Comparison of ENCODE assay signal across 8 cellular contexts in genomic region chr2:200585340-200585729, GRCh38. TPM values are rescaled to one million over a fixed set of nuclear protein-coding genes. Genes with fewer than 3 reads are reported as not detected.
DNase-seq lines count a peak whose midpoint lies in the region; ATAC-seq and TF ChIP-seq lines count a peak whose summit lies in the region.
"Had no signal": no experiment of that assay in that cellular context is flagged by ENCODE, and none has a peak within 500 bp of the region (broad histone marks: within the 10 kb centered on the region; RNA-seq: fewer than 3 reads in every experiment).

No MANE protein-coding gene starts in this region.

- no peak overlapping the region for H3K18ac ChIP-seq in IMR-90 (ENCODE audit: low read depth, low read length)

- no peaks in the 10 kb centered on the region for H3K9me3 Mint-ChIP-seq in brain

- H3K27ac Mint-ChIP-seq in brain = peak overlapping the region in 2 of 5 experiments; percentile 28 to 49

- H2BK120ac ChIP-seq in IMR-90 (ENCODE audit: low read depth, low read length) = peak overlapping the region; percentile 33

- H2AFZ ChIP-seq in IMR-90 (replicated peaks; ENCODE audit: low read length, poor library complexity) = peak overlapping the region; percentile 89

- intact Hi-C loops in IMR-90 (cut with micrococcal nuclease) (no loop called here), lower lobe of right lung (cut with DNase I) (no loop called here)

- H3K36me3 ChIP-seq in IMR-90 (ENCODE audit: control insufficient read depth, insufficient read depth, low read length) (peaks cover 2% of the 10 kb centered on the region; the same call in 1 of the 2 replicates), lower lobe of right lung (no peaks in the 10 kb centered on the region), stomach smooth muscle (ENCODE audit: control insufficient read depth in 2 of 2, insufficient read depth in 2 of 2, low read length in 2 of 2) (no peaks in the 10 kb centered on the region)

- H4K20me1 ChIP-seq in IMR-90 (ENCODE audit: insufficient read depth, low read length) = no peaks in the 10 kb centered on the region

- H3K27me3 ChIP-seq in IMR-90 (ENCODE audit: control insufficient read depth, insufficient read depth, low read length) = no peaks in the 10 kb centered on the region; the same call in 1 of the 2 replicates
- no peaks in the 10 kb centered on the region for H3K27me3 ChIP-seq in lower lobe of right lung (ENCODE audit: low read depth)
- no peaks in the 10 kb centered on the region for H3K27me3 ChIP-seq in stomach smooth muscle (ENCODE audit: control insufficient read depth in 1 of 2, insufficient read depth in 2 of 2, low read length in 2 of 2)

- ATAC-seq in IMR-90 (ENCODE audit: low read depth) (no peak), lower lobe of right lung (no peak)

- peak overlapping the region; percentile 94 for H3K4me2 ChIP-seq in IMR-90 (ENCODE audit: low read depth, low read length)

- H3K9me3 ChIP-seq in IMR-90 (ENCODE audit: control insufficient read depth, insufficient read depth, low read length) = no peaks in the 10 kb centered on the region
- H3K9me3 ChIP-seq in lower lobe of right lung = no peaks in the 10 kb centered on the region
- H3K9me3 ChIP-seq in stomach smooth muscle (ENCODE audit: control insufficient read depth in 2 of 2, low read length in 2 of 2) = no peaks in the 10 kb centered on the region

- H3K27me3 Mint-ChIP-seq in brain = peaks cover 16% of the 10 kb centered on the region

- H3K27ac ChIP-seq in IMR-90 (ENCODE audit: insufficient read depth, low read length) = no peak overlapping the region
- H3K27ac ChIP-seq in lower lobe of right lung = no peak overlapping the region
- no peak overlapping the region for H3K27ac ChIP-seq in stomach smooth muscle (ENCODE audit: low read length)

- H3K9ac ChIP-seq in IMR-90 (ENCODE audit: low read depth, low read length) (no peak overlapping the region), stomach smooth muscle (ENCODE audit: low read length in 2 of 2) (peak overlapping the region; percentile 47 to 59)

- DNase-seq in IMR-90 (no peak), lower lobe of right lung (no peak), GM20000 (ENCODE audit: low spot score) (no peak), DMS153 (lab: John Stamatoyannopoulos, UW) (no peak), islet precursor cell (no peak)
- DNase-seq: RPMI8226 had no signal

- TF ChIP-seq POLR2A in IMR-90 (IDR thresholded peaks at IDR 0.05; ENCODE audit: low read depth, low read length) = no peak

- no peak for TF ChIP-seq RAD21 in IMR-90 (IDR thresholded peaks at IDR 0.05; ENCODE audit: low read length)

- no peak overlapping the region for H2BK20ac ChIP-seq in IMR-90 (ENCODE audit: low read depth, low read length)

- no peaks in the 10 kb centered on the region for H3K4me1 ChIP-seq in IMR-90 (ENCODE audit: control insufficient read depth, insufficient read depth, low read length)
- H3K4me1 ChIP-seq in lower lobe of right lung = peaks cover 10% of the 10 kb centered on the region
- H3K4me1 ChIP-seq in stomach smooth muscle (ENCODE audit: control insufficient read depth, insufficient read depth, low read length) = peaks cover 4% of the 10 kb centered on the region

- no peak overlapping the region for H2BK15ac ChIP-seq in IMR-90 (ENCODE audit: low read depth, low read length)

- CTCF ChIA-PET in IMR-90 (lab: Yijun Ruan, JAX) = interaction anchor here (1.0 kb wide), 1 partner anchor 50 kb away, joined by 3 read pairs; no protein-coding TSS in a partner anchor

- WGBS in IMR-90 (ENCODE audit: extremely low coverage in 2 of 2, insufficient read length in 1 of 2), 2 experiments = no CpG with 5 or more reads among the region's 2 CpGs

- peak overlapping the region; percentile 67; the same call in 1 of the 2 replicates for H3K23ac ChIP-seq in IMR-90 (ENCODE audit: low read depth, low read length)

- TF ChIP-seq CTCF in IMR-90 (conservative IDR thresholded peaks at IDR 0.05; ENCODE audit: low read depth, low read length) (no peak), brain (conservative IDR thresholded peaks at IDR 0.05) (no peak), lower lobe of right lung (IDR thresholded peaks at IDR 0.05) (no peak), GM20000 (IDR thresholded peaks at IDR 0.05; ENCODE audit: extremely low read depth, missing control alignments) (no peak)

- H4K8ac ChIP-seq in IMR-90 (ENCODE audit: low read depth in 2 of 2, low read length in 2 of 2) = peak overlapping the region in 1 of 2 experiments; percentile 22; a peak in 1 of 4 replicates

- H3K36me3 Mint-ChIP-seq in brain = no peaks in the 10 kb centered on the region

- H3K9me1 ChIP-seq in IMR-90 (ENCODE audit: insufficient read depth, low read length) = peaks cover 3% of the 10 kb centered on the region; the same call in 1 of the 2 replicates

- BruUV-seq in IMR-90 (replicated peaks; lab: Mats Ljungman, UMichigan) = no TSS peak

- H2BK5ac ChIP-seq in IMR-90 (ENCODE audit: low read depth, low read length, poor library complexity, severe bottlenecking) = no peak overlapping the region

- peak overlapping the region; percentile 47 for H3K14ac ChIP-seq in IMR-90 (replicated peaks; ENCODE audit: low read depth, low read length)

- H3K4me3 ChIP-seq in IMR-90 (ENCODE audit: insufficient read depth, low read depth, low read length) (peak overlapping the region; percentile 44), lower lobe of right lung (peak overlapping the region; percentile 64), stomach smooth muscle (ENCODE audit: low read length in 2 of 2) (peak overlapping the region; percentile 76 to 81)

- peak overlapping the region; percentile 86 to 93 (median 88) for H3K4me3 Mint-ChIP-seq in brain

- no peak overlapping the region for H2AK5ac ChIP-seq in IMR-90 (ENCODE audit: low read depth, low read length)

- H3K4ac ChIP-seq in IMR-90 (ENCODE audit: low read depth, low read length) = no peak overlapping the region

- dilution Hi-C loops in IMR-90 (cut with HindIII; ENCODE audit: low sequenced_read_pairs, unreplicated experiment) = no loop called here

- H3K56ac ChIP-seq in IMR-90 (ENCODE audit: extremely low read depth, insufficient read depth, low read length) = no peak overlapping the region

- H4K91ac ChIP-seq in IMR-90 (ENCODE audit: insufficient read depth, low read depth, low read length) = no peak overlapping the region

- in situ Hi-C loops in IMR-90 (cut with MboI; ENCODE audit: low sequenced_read_pairs) = no loop called here

- no peak overlapping the region for H4K5ac ChIP-seq in IMR-90 (ENCODE audit: low read depth, low read length)

- POLR2A ChIA-PET in IMR-90 (lab: Charles Lee; ENCODE audit: unreplicated experiment) = no interaction called here

- peaks cover 8% of the 10 kb centered on the region for H3K4me1 Mint-ChIP-seq in brain

- H2AK9ac ChIP-seq in IMR-90 (replicated peaks; ENCODE audit: low read depth, low read length, poor library complexity) = no peak overlapping the region

- no peaks in the 10 kb centered on the region for H3K79me1 ChIP-seq in IMR-90 (ENCODE audit: low read depth in 1 of 2, low read length in 2 of 2)

TF ChIP-seq in IMR-90, 13 proteins besides CTCF, POLR2A, EP300 and RAD21:
- TF ChIP-seq FOS (IDR thresholded peaks at IDR 0.05; ENCODE audit: low read depth, low read length) (no peak), MAZ (IDR thresholded peaks at IDR 0.05; ENCODE audit: borderline replicate concordance, low read depth, low read length) (no peak), CHD1 (IDR thresholded peaks at IDR 0.05; ENCODE audit: low read depth, low read length) (no peak), RCOR1 (IDR thresholded peaks at IDR 0.05; ENCODE audit: insufficient replicate concordance, low read length) (no peak), USF2 (IDR thresholded peaks at IDR 0.05; ENCODE audit: low read depth, low read length) (no peak), CEBPB (IDR thresholded peaks at IDR 0.05; ENCODE audit: low read depth, low read length) (no peak), RFX5 (IDR thresholded peaks at IDR 0.05; ENCODE audit: low read depth, low read length) (no peak), MAFK (IDR thresholded peaks at IDR 0.05; ENCODE audit: low read depth, low read length) (no peak)

RNA-seq across cellular contexts. Expression of gene AOX1, which starts 0.5 kb away (rescaled TPM):
- total RNA-seq in IMR-90 (2012; rRNA removed) = 57.2 and 59.9 TPM in 2 replicates
- 18.7 and 21.7 TPM in 2 replicates for polyA plus RNA-seq in IMR-90 (2012; rRNA removed)
- polyA plus RNA-seq in IMR-90 (2012; cell fraction: cytosol; rRNA removed) = 6.1 and 8.5 TPM in 2 replicates
- 1.6 and 13.0 TPM in 2 replicates for polyA plus RNA-seq in IMR-90 (2012; cell fraction: nucleus; rRNA removed; ENCODE audit: low replicate concordance)
- polyA plus RNA-seq in brain (ENCODE audit: insufficient read depth, low read depth, low replicate concordance) = 0.44 TPM
- 36.7 TPM for total RNA-seq in lower lobe of right lung

RNA-seq across cellular contexts. Expression of gene SGO2, which starts 59.3 kb away (rescaled TPM):
- total RNA-seq in IMR-90 (2012; rRNA removed) = 6.3 and 16.9 TPM in 2 replicates
- polyA plus RNA-seq in IMR-90 (2012; rRNA removed) = 4.7 and 5.4 TPM in 2 replicates
- 0.20 and 0.66 TPM in 2 replicates for polyA plus RNA-seq in IMR-90 (2012; cell fraction: cytosol; rRNA removed)
- 0.16 and 1.2 TPM in 2 replicates for polyA plus RNA-seq in IMR-90 (2012; cell fraction: nucleus; rRNA removed; ENCODE audit: low replicate concordance)
- polyA plus RNA-seq in brain (ENCODE audit: insufficient read depth, low read depth, low replicate concordance) = 1.1 TPM
- total RNA-seq in lower lobe of right lung = 2.8 TPM
